In the genomic region with DNA sequence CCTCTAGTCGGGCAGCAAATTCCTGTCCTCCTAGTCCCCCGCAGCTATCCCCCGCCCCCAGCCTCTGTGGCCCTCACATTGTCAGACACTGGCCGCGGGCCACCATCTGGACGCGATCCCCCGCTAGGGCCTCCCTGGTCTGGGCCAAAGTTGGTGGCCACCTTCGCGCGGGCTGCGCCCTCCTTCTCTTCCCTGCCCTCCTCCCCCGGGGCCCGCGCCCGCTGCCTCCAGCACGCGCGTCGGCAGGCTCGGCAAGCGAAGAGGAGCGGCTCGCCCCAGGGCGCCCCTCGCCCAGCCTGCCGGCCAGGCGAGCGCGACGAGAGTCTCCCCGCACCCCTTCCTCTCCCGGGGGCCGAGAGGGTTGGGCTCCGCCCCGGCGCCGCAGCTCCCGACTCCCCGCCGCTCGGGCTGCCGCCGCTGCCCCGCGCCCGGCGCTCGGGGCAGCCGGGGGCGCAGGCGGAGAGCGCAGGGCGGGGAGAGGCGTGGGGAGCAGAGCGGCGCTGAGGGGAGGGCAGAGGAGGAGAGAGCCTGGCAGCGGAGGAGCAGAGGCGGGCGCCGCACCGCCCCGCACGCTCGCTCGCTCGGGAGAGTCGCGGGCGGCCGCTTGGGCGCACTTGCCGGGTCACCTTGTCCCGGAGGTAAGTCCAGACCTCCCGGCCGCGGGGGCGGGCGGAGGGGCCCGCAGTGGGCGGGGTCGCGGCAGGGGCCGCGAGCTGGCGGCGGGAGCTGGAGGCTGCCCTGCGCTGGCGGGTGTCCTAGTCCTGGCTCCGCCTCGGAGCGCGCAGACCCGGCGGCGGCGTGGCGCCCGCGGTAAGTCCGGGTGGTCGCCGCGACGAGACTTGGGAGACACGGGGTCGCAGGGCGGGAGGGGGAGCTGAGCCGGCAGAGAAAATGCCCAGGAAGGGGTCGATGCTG, we compare ENCODE assay signal across 8 cellular contexts. TPM values are rescaled to one million over a fixed set of nuclear protein-coding genes. Genes with fewer than 3 reads are reported as not detected.
A peak's percentile ranks its signal among the peaks of the same experiment; 100 is the strongest.
DNase-seq lines count a peak whose midpoint lies in the region; ATAC-seq and TF ChIP-seq lines count a peak whose summit lies in the region.
"Had no signal": no experiment of that assay in that cellular context is flagged by ENCODE, and none has a peak within 500 bp of the region (broad histone marks: within the 10 kb centered on the region; RNA-seq: fewer than 3 reads in every experiment).

TSS of gene SYNDIG1 (plus strand) at position 514 of the 915 bp plus-strand sequence. CDS start 73,469 bp downstream, outside the sequence.

- TF ChIP-seq EP300 in suprapubic skin (IDR thresholded peaks at IDR 0.05), result no peak

- H3K27ac ChIP-seq in KMS-11 (no peak within 1 kb of the TSS), brain microvascular endothelial cell (no peak within 1 kb of the TSS), left lung (no peak within 1 kb of the TSS), suprapubic skin (no peak within 1 kb of the TSS)

- no peaks in the 10 kb centered on the region for H4K20me1 ChIP-seq in KMS-11 (ENCODE audit: insufficient read depth)

- TF ChIP-seq POLR2A in suprapubic skin (IDR thresholded peaks at IDR 0.05), result no peak

- peak within 1 kb of the TSS; percentile 51; the same call in 1 of the 2 replicates for H3K9ac ChIP-seq in KMS-11

- ATAC-seq in left lung (peak; percentile 25), HG03457 (IDR thresholded peaks at IDR 0.05; ENCODE audit: unreplicated experiment) (no peak), HG02973 (IDR thresholded peaks at IDR 0.05; ENCODE audit: unreplicated experiment) (no peak)

- no peak for DNase-seq in brain microvascular endothelial cell
- DNase-seq in left lung, result peak in 1 of 2 donors; percentile 76
- no peak for DNase-seq in suprapubic skin (ENCODE audit: low spot score in 2 of 2)
- no peak for DNase-seq in NCI-H2196 (lab: John Stamatoyannopoulos, UW; ENCODE audit: unreplicated experiment)

- in situ Hi-C loops in brain microvascular endothelial cell (cut with HindIII; ENCODE audit: low pct_ligation_motif_present, low sequenced_read_pairs), result no loop called here

- H3K27me3 ChIP-seq in KMS-11 (ENCODE audit: insufficient read depth, low read depth) (no peaks in the 10 kb centered on the region), brain microvascular endothelial cell (replicated peaks) (peaks cover 36% of the 10 kb centered on the region), left lung (peaks cover 42 to 97% of the 10 kb centered on the region in 2 donors), suprapubic skin (peaks cover 66% of the 10 kb centered on the region)

- intact Hi-C loops in left lung (cut with DNase I), result no loop called here

- peaks cover 33% of the 10 kb centered on the region for H3K79me2 ChIP-seq in KMS-11 (ENCODE audit: insufficient read depth, low read depth)

- peak within 1 kb of the TSS; percentile 86; the same call in 1 of the 2 replicates for H3K4me2 ChIP-seq in KMS-11

- 2% methylated on average over 22 of the region's 110 CpGs for WGBS in suprapubic skin

- peak within 1 kb of the TSS; percentile 66 for H2AFZ ChIP-seq in KMS-11 (ENCODE audit: low read depth)

- TF ChIP-seq CTCF in KMS-11 (conservative IDR thresholded peaks at IDR 0.05; ENCODE audit: low read depth, low read length) (no peak), brain microvascular endothelial cell (IDR thresholded peaks at IDR 0.05; ENCODE audit: low read depth, low read length, missing control alignments) (no peak), left lung (IDR thresholded peaks at IDR 0.05) (no peak), suprapubic skin (IDR thresholded peaks at IDR 0.05) (no peak)

- H3K4me1 ChIP-seq in KMS-11 (ENCODE audit: low read depth, poor library complexity, severe bottlenecking), result peaks cover 56% of the 10 kb centered on the region
- peaks cover 0 to 6% of the 10 kb centered on the region in 2 donors for H3K4me1 ChIP-seq in left lung
- H3K4me1 ChIP-seq in suprapubic skin, result peaks cover 19% of the 10 kb centered on the region

- H3K36me3 ChIP-seq in KMS-11 (ENCODE audit: insufficient read depth) (no peaks in the 10 kb centered on the region), brain microvascular endothelial cell (replicated peaks) (no peaks in the 10 kb centered on the region), left lung (no peaks in the 10 kb centered on the region), suprapubic skin (no peaks in the 10 kb centered on the region)

- no peaks in the 10 kb centered on the region for H3K9me3 ChIP-seq in left lung
- no peaks in the 10 kb centered on the region for H3K9me3 ChIP-seq in suprapubic skin

- H3K4me3 ChIP-seq in KMS-11 (IDR thresholded peaks at IDR 0.05; ENCODE audit: insufficient read depth, low read depth, low read length) (no peak within 1 kb of the TSS), brain microvascular endothelial cell (ENCODE audit: low read depth, low read length) (peak within 1 kb of the TSS; percentile 52), left lung (peak within 1 kb of the TSS; percentile 21), suprapubic skin (peak within 1 kb of the TSS; percentile 50)

RNA-seq across cellular contexts. Expression of gene SYNDIG1, which starts in this region (rescaled TPM):
- 1 to 10 TPM; 1.3 to 2.0 TPM for total RNA-seq in left lung
- not detected for total RNA-seq in suprapubic skin
- total RNA-seq: natural killer cell treated with Interleukin-12 subunit alpha and Interleukin-12 subunit beta and Interleukin-15 and Interleukin-18, amount 100 ng/mL, for 72 hours had no signal
